Comparison of ENCODE assay signal across 11 cellular contexts in genomic region chr2:127175821-127176354, GRCh38. TPM values are rescaled to one million over a fixed set of nuclear protein-coding genes. Genes with fewer than 3 reads are reported as not detected.
DNase-seq lines count a peak whose midpoint lies in the region; ATAC-seq and TF ChIP-seq lines count a peak whose summit lies in the region.
"Had no signal": no experiment of that assay in that cellular context is flagged by ENCODE, and none has a peak within 500 bp of the region (broad histone marks: within the 10 kb centered on the region; RNA-seq: fewer than 3 reads in every experiment).

No MANE protein-coding gene starts in this region.

- H3K79me2 ChIP-seq in OCI-LY7 (ENCODE audit: insufficient read depth, low read depth, low read length): no peaks in the 10 kb centered on the region

- no peaks in the 10 kb centered on the region for H3K9me2 ChIP-seq in OCI-LY7 (ENCODE audit: insufficient read depth, low read length)

- H2AFZ ChIP-seq in OCI-LY7 (ENCODE audit: low read length): no peak overlapping the region

- H3K9me3 ChIP-seq in esophagus (ENCODE audit: control insufficient read depth in 2 of 2, insufficient read depth in 1 of 2, low read depth in 1 of 2, low read length in 1 of 2) (peaks cover 0 to 3% of the 10 kb centered on the region in 2 donors), suprapubic skin (peaks cover 5% of the 10 kb centered on the region), OCI-LY7 (ENCODE audit: low read length) (no peaks in the 10 kb centered on the region)

- POLR2A ChIA-PET in OCI-LY7 (lab: Charles Lee): interaction anchor here (0.5 to 1.1 kb wide), 2 partner anchors 10 to 792 kb away, joined by 4 to 5 read pairs; no protein-coding TSS in a partner anchor

- peaks cover 0 to 9% of the 10 kb centered on the region in 2 donors for H3K4me1 ChIP-seq in esophagus (ENCODE audit: control insufficient read depth in 2 of 2, insufficient read depth in 2 of 2, low read length in 1 of 2)
- peaks cover 49% of the 10 kb centered on the region for H3K4me1 ChIP-seq in suprapubic skin
- H3K4me1 ChIP-seq in OCI-LY7 (ENCODE audit: insufficient read depth, low read length, poor library complexity, severe bottlenecking): no peaks in the 10 kb centered on the region

- no TSS peak for BruUV-seq in OCI-LY7 (replicated peaks; lab: Mats Ljungman, UMichigan)

- H3K4me3 ChIP-seq in esophagus (ENCODE audit: low read depth in 1 of 2, low read length in 2 of 2) (peak overlapping the region in 1 of 2 donors; percentile 9), suprapubic skin (no peak overlapping the region), OCI-LY7 (ENCODE audit: low read depth, low read length, poor library complexity, severe bottlenecking) (no peak overlapping the region)

- TF ChIP-seq CTCF in suprapubic skin (IDR thresholded peaks at IDR 0.05) (no peak), OCI-LY7 (conservative IDR thresholded peaks at IDR 0.05; ENCODE audit: low read length) (no peak)

- DNase-seq in H4 (ENCODE audit: low spot score): peak; percentile 60
- DNase-seq in mucosa of gallbladder (ENCODE audit: low spot score): peak; percentile 39
- DNase-seq in suprapubic skin (ENCODE audit: low spot score in 2 of 2): peak; percentile 78 to 80
- no peak for DNase-seq in NCI-H510A (lab: John Stamatoyannopoulos, UW)
- DNase-seq in OCI-LY7 (ENCODE audit: low spot score): no peak
- no peak for DNase-seq in activated naive CD4-positive, alpha-beta T cell treated with Interleukin-2 at 50 U/mL for 16 hours
- DNase-seq: DND-41, NCI-H146 had no signal

- CTCF ChIA-PET in OCI-LY7 (lab: Charles Lee; ENCODE audit: unreplicated experiment): no interaction called here

- ATAC-seq in GM21529 (IDR thresholded peaks at IDR 0.05; ENCODE audit: unreplicated experiment): no peak
- ATAC-seq: activated CD4-positive, CD25-positive, alpha-beta regulatory T cell treated with anti-CD3 and anti-CD28 coated beads, Interleukin-2, amount 50 U/mL, for 24 hours had no signal

- no peak for TF ChIP-seq POLR2A in suprapubic skin (IDR thresholded peaks at IDR 0.05)

- no peaks in the 10 kb centered on the region for H3K27me3 ChIP-seq in esophagus (ENCODE audit: control insufficient read depth in 1 of 2, insufficient read depth in 2 of 2, low read length in 2 of 2)
- H3K27me3 ChIP-seq in suprapubic skin: no peaks in the 10 kb centered on the region

- peak overlapping the region; percentile 38 to 87 for H3K27ac ChIP-seq in esophagus (ENCODE audit: low read depth in 2 of 2, low read length in 1 of 2)
- peak overlapping the region; percentile 70 for H3K27ac ChIP-seq in suprapubic skin
- H3K27ac ChIP-seq in OCI-LY7 (ENCODE audit: low read depth, low read length, poor library complexity, severe bottlenecking): no peak overlapping the region

- no peaks in the 10 kb centered on the region for H4K20me1 ChIP-seq in OCI-LY7 (ENCODE audit: insufficient read depth, low read length)

- WGBS in esophagus, 2 donors: 49 to 56% methylated on average over 19 of the region's 19 CpGs
- WGBS in suprapubic skin: 46% methylated on average over 19 of the region's 19 CpGs

- H3K36me3 ChIP-seq in esophagus (ENCODE audit: control insufficient read depth in 2 of 2, insufficient read depth in 2 of 2, low read length in 1 of 2): no peaks in the 10 kb centered on the region
- no peaks in the 10 kb centered on the region for H3K36me3 ChIP-seq in suprapubic skin
- H3K36me3 ChIP-seq in OCI-LY7 (ENCODE audit: insufficient read depth, low read length): no peaks in the 10 kb centered on the region

- intact Hi-C loops in OCI-LY7 (cut with micrococcal nuclease; ENCODE audit: unreplicated experiment): no loop called here

- TF ChIP-seq EP300 in suprapubic skin (IDR thresholded peaks at IDR 0.05): no peak

- no peak overlapping the region for H3K4me2 ChIP-seq in OCI-LY7 (ENCODE audit: low read length)

RNA-seq across cellular contexts. Expression of gene CYP27C1, which starts 44.2 kb away (rescaled TPM):
- total RNA-seq in H4 (2014; rRNA removed; shearing (Covaris generic)): 0.08 and 0.75 TPM in 2 replicates
- 1 to 10 TPM in 1 of 2 donors, under 1 TPM in 1; 0.80 to 1.4 TPM for polyA plus RNA-seq in esophagus
- 0.26 TPM for total RNA-seq in mucosa of gallbladder
- total RNA-seq in suprapubic skin: 10 to 100 TPM in 1 of 4 donors, 1 to 10 TPM in 3; 1.8 to 12.7 (median 2.9) TPM
- not detected in 2 replicates for total RNA-seq in OCI-LY7 (2014; rRNA removed; shearing (Covaris generic))
- total RNA-seq in OCI-LY7 (2022): not detected in 2 replicates

Comparison
In these comparisons a context has a peak if more than half of its experiments do, and no peak if none do; other contexts are left out.
1. DNase-seq: peak in H4 (single experiment), mucosa of gallbladder (single experiment) and suprapubic skin (2 of 2); none in NCI-H510A (single experiment), OCI-LY7 (single experiment) and activated naive CD4-positive, alpha-beta T cell treated with Interleukin-2 at 50 U/mL for 16 hours (single experiment).